Comparison of ENCODE assay signal across 28 cellular contexts in genomic region chr5:171776747-171777419, GRCh38. TPM values are rescaled to one million over a fixed set of nuclear protein-coding genes. Genes with fewer than 3 reads are reported as not detected.
DNase-seq lines count a peak whose midpoint lies in the region; ATAC-seq and TF ChIP-seq lines count a peak whose summit lies in the region.
"Had no signal": no experiment of that assay in that cellular context is flagged by ENCODE, and none has a peak within 500 bp of the region (broad histone marks: within the 10 kb centered on the region; RNA-seq: fewer than 3 reads in every experiment).

No MANE protein-coding gene starts in this region.

- H3F3A ChIP-seq in neural progenitor cell (ENCODE audit: low read depth) = no peaks in the 10 kb centered on the region

- no peaks in the 10 kb centered on the region for H3K9me3 Mint-ChIP-seq in neural progenitor cell
- H3K9me3 Mint-ChIP-seq: activated CD8-positive, alpha-beta T cell treated with anti-CD3 and anti-CD28 coated beads for 36 hours; T-helper 1 cell treated with Interleukin-12 subunit alpha and Interleukin-12 subunit beta and Interleukin-4 antibody, amounts not matched to agents 30 μg/mL and 1 μg/mL, for 36 hours had no signal

- H3K27ac ChIP-seq in neural progenitor cell = no peak overlapping the region
- H3K27ac ChIP-seq: brain microvascular endothelial cell, hepatocyte, right atrium auricular region had no signal

- H4K20me1 ChIP-seq in neural progenitor cell (ENCODE audit: low read depth) = no peaks in the 10 kb centered on the region

- peak overlapping the region; percentile 53 for H3K27ac Mint-ChIP-seq in neural progenitor cell
- H3K27ac Mint-ChIP-seq: activated CD8-positive, alpha-beta T cell treated with anti-CD3 and anti-CD28 coated beads for 36 hours; T-helper 1 cell treated with Interleukin-12 subunit alpha and Interleukin-12 subunit beta and Interleukin-4 antibody, amounts not matched to agents 30 μg/mL and 1 μg/mL, for 36 hours had no signal

- H3K4me3 Mint-ChIP-seq in neural progenitor cell = no peak overlapping the region
- H3K4me3 Mint-ChIP-seq: activated CD8-positive, alpha-beta T cell treated with anti-CD3 and anti-CD28 coated beads for 36 hours; T-helper 1 cell treated with Interleukin-12 subunit alpha and Interleukin-12 subunit beta and Interleukin-4 antibody, amounts not matched to agents 30 μg/mL and 1 μg/mL, for 36 hours had no signal

- H3K36me3 Mint-ChIP-seq in neural progenitor cell = no peaks in the 10 kb centered on the region

- peaks cover 14% of the 10 kb centered on the region for H3K27me3 Mint-ChIP-seq in neural progenitor cell (ENCODE audit: insufficient read depth, low read depth)

- no peaks in the 10 kb centered on the region for H3K4me1 Mint-ChIP-seq in neural progenitor cell

- H3K36me3 ChIP-seq in neural progenitor cell = no peaks in the 10 kb centered on the region
- H3K36me3 ChIP-seq: brain microvascular endothelial cell, right atrium auricular region had no signal

- peaks cover 4% of the 10 kb centered on the region for H3K4me1 ChIP-seq in neural progenitor cell
- H3K4me1 ChIP-seq: right atrium auricular region had no signal

- no peak overlapping the region for H3K9ac ChIP-seq in neural progenitor cell
- H3K9ac ChIP-seq: SK-N-SH had no signal

- ATAC-seq in GM18909 (IDR thresholded peaks at IDR 0.05; ENCODE audit: poor library complexity, unreplicated experiment) = no peak
- ATAC-seq in GM18868 (IDR thresholded peaks at IDR 0.05; ENCODE audit: unreplicated experiment) = no peak
- ATAC-seq: activated CD8-positive, alpha-beta T cell treated with anti-CD3 and anti-CD28 coated beads for 36 hours had no signal

- DNase-seq in AG20443 (ENCODE audit: low spot score) (peak; percentile 63), amniotic epithelial cell (ENCODE audit: low read depth) (peak; percentile 17), fibroblast of pulmonary artery (ENCODE audit: low read depth) (peak; percentile 2), neural progenitor cell (ENCODE audit: low spot score) (no peak), H4 (ENCODE audit: low spot score) (no peak), T-helper 9 cell (no peak)
- DNase-seq: activated CD4-positive, alpha-beta T cell treated with anti-CD3 and anti-CD28 coated beads for 1 hour; activated CD8-positive, alpha-beta T cell treated with anti-CD3 and anti-CD28 coated beads for 36 hours; activated gamma-delta T cell; brain microvascular endothelial cell; C1 segment of cervical spinal cord; COR-L47; HCEC 1CT; KG1; MM.1S; NCI-H2081; SK-N-SH; stimulated activated CD4-positive, alpha-beta T cell treated with anti-CD3 and anti-CD28 coated beads, Interleukin-2, amount 100 ng/mL, for 48 hours; trophoblast cell had no signal

- H3K27me3 ChIP-seq in neural progenitor cell = no peaks in the 10 kb centered on the region
- H3K27me3 ChIP-seq: brain microvascular endothelial cell, hepatocyte, right atrium auricular region had no signal

- no peaks in the 10 kb centered on the region for H3K9me3 ChIP-seq in neural progenitor cell (ENCODE audit: low read depth)
- H3K9me3 ChIP-seq: right atrium auricular region, SK-N-SH had no signal

- H3K79me2 ChIP-seq in neural progenitor cell (ENCODE audit: low read depth) = no peaks in the 10 kb centered on the region
- H3K79me2 ChIP-seq: hepatocyte had no signal

- no peak overlapping the region for H3K4me2 ChIP-seq in neural progenitor cell
- H3K4me2 ChIP-seq: hepatocyte, SK-N-SH had no signal

- H2AFZ ChIP-seq in neural progenitor cell (replicated peaks) = no peak overlapping the region
- H2AFZ ChIP-seq: hepatocyte had no signal

- H3K4me3 ChIP-seq in fibroblast of pulmonary artery (replicated peaks; ENCODE audit: low read depth, low read length) (no peak overlapping the region), neural progenitor cell (no peak overlapping the region)
- H3K4me3 ChIP-seq: hepatocyte, right atrium auricular region had no signal

- TF ChIP-seq CTCF in fibroblast of pulmonary artery (IDR thresholded peaks at IDR 0.05; ENCODE audit: low read length, missing control alignments) = no peak
- no peak for TF ChIP-seq CTCF in neural progenitor cell (IDR thresholded peaks at IDR 0.05)

RNA-seq across cellular contexts. Expression of gene SMIM23, which starts 8.7 kb away (rescaled TPM):
- not detected in 2 replicates for total RNA-seq in neural progenitor cell (ENCODE audit: low replicate concordance)
- not detected in 2 replicates for total RNA-seq in H4 (2014; rRNA removed; shearing (Covaris generic))
- total RNA-seq: activated CD8-positive, alpha-beta T cell treated with anti-CD3 and anti-CD28 coated beads for 36 hours; chondrocyte; frontal cortex; hepatocyte; liver; mucosa of gallbladder; right atrium auricular region had no signal

Comparison
In these comparisons a context has a peak if more than half of its experiments do, and no peak if none do; other contexts are left out.
1. DNase-seq: peak in AG20443 (single experiment), amniotic epithelial cell (single experiment) and fibroblast of pulmonary artery (single experiment); none in neural progenitor cell (single experiment), H4 (single experiment) and T-helper 9 cell (single experiment).